ENCODE assay signal across 17 cellular contexts in the genomic region with DNA sequence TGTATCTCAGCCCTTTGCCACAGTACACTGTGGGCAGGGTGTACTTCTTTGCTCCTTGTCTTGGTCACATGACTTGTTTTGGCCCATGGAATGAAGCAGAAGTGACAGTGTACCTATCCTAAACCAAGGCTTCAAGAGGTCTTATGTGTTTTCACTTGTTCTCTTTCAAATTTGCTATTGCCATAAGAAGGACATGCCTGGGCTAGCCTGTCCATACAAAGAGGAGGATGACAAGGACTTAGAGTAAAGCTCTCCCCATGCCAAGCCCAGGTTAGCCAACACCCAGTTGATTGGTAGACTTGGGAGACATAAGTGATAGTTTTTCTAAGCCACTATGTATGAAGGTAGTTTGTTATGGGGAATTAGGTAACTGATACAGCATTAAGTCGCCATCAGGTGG.
"Had no signal": no experiment of that assay in that cellular context is flagged by ENCODE, and none has a peak within 500 bp of the region (broad histone marks: within the 10 kb centered on the region; RNA-seq: fewer than 3 reads in every experiment).

No MANE protein-coding gene starts in this region.

- H3K27me3 ChIP-seq: gastrocnemius medialis, transverse colon had no signal

- H3K4me1 ChIP-seq: gastrocnemius medialis, spleen, transverse colon had no signal

- H3K4me1 Mint-ChIP-seq: activated naive CD8-positive, alpha-beta T cell treated with anti-CD3 and anti-CD28 coated beads for 36 hours; stimulated activated naive B cell treated with anti-CD40 and anti-IgM and Interleukin-4, amounts not matched to agents 10 μg/mL and 1 μg/mL and 100 μg/mL, for 72 hours had no signal

- ATAC-seq: gastrocnemius medialis; heart right ventricle; left lobe of liver; sciatic nerve; stimulated activated naive B cell treated with anti-CD40 and anti-IgM and Interleukin-4, amounts not matched to agents 10 μg/mL and 1 μg/mL and 100 μg/mL, for 72 hours had no signal

- H3K36me3 Mint-ChIP-seq: activated naive CD8-positive, alpha-beta T cell treated with anti-CD3 and anti-CD28 coated beads for 36 hours; stimulated activated naive B cell treated with anti-CD40 and anti-IgM and Interleukin-4, amounts not matched to agents 10 μg/mL and 1 μg/mL and 100 μg/mL, for 72 hours had no signal

- FAIRE-seq: islet of Langerhans, TTC549 had no signal

- H3K27me3 Mint-ChIP-seq: activated naive CD8-positive, alpha-beta T cell treated with anti-CD3 and anti-CD28 coated beads for 36 hours had no signal

- H3K36me3 ChIP-seq: gastrocnemius medialis, heart right ventricle, spleen, transverse colon had no signal

- H3K9me3 Mint-ChIP-seq: activated naive CD8-positive, alpha-beta T cell treated with anti-CD3 and anti-CD28 coated beads for 36 hours; stimulated activated naive B cell treated with anti-CD40 and anti-IgM and Interleukin-4, amounts not matched to agents 10 μg/mL and 1 μg/mL and 100 μg/mL, for 72 hours had no signal

- H3K9me3 ChIP-seq: gastrocnemius medialis, heart right ventricle, spleen, transverse colon had no signal

- H3K4me3 ChIP-seq: gastrocnemius medialis, heart right ventricle, spleen, transverse colon had no signal

- H3K4me3 Mint-ChIP-seq: activated naive CD8-positive, alpha-beta T cell treated with anti-CD3 and anti-CD28 coated beads for 36 hours; nephron progenitor cell; stimulated activated naive B cell treated with anti-CD40 and anti-IgM and Interleukin-4, amounts not matched to agents 10 μg/mL and 1 μg/mL and 100 μg/mL, for 72 hours had no signal

- H3K27ac ChIP-seq: gastrocnemius medialis, heart right ventricle, spleen, transverse colon had no signal

- H3K27ac Mint-ChIP-seq: activated naive CD8-positive, alpha-beta T cell treated with anti-CD3 and anti-CD28 coated beads for 36 hours; nephron progenitor cell; stimulated activated naive B cell treated with anti-CD40 and anti-IgM and Interleukin-4, amounts not matched to agents 10 μg/mL and 1 μg/mL and 100 μg/mL, for 72 hours had no signal

- DNase-seq: activated CD4-positive, alpha-beta T cell treated with anti-CD3 and anti-CD28 coated beads, Interleukin-2, amount 50 U/mL, for 4 hours; activated CD4-positive, CD25-positive, alpha-beta regulatory T cell treated with anti-CD3 and anti-CD28 coated beads, Interleukin-2, amount 50 U/mL, for 72 hours; activated gamma-delta T cell; activated naive CD8-positive, alpha-beta T cell treated with anti-CD3 and anti-CD28 coated beads for 36 hours; activated T-cell treated with anti-CD3 and anti-CD28 coated beads, Interleukin-2, amount 50 U/mL, for 1 hour; gastrocnemius medialis; heart right ventricle; nephron progenitor cell; spleen; stimulated activated CD4-positive, alpha-beta T cell treated with anti-CD3 and anti-CD28 coated beads, Interleukin-2, amount 100 ng/mL, for 24 hours; stimulated activated naive B cell treated with anti-CD40 and anti-IgM and Interleukin-4, amounts not matched to agents 10 μg/mL and 1 μg/mL and 100 μg/mL, for 72 hours; substantia nigra; transverse colon had no signal
